In the genomic region with DNA sequence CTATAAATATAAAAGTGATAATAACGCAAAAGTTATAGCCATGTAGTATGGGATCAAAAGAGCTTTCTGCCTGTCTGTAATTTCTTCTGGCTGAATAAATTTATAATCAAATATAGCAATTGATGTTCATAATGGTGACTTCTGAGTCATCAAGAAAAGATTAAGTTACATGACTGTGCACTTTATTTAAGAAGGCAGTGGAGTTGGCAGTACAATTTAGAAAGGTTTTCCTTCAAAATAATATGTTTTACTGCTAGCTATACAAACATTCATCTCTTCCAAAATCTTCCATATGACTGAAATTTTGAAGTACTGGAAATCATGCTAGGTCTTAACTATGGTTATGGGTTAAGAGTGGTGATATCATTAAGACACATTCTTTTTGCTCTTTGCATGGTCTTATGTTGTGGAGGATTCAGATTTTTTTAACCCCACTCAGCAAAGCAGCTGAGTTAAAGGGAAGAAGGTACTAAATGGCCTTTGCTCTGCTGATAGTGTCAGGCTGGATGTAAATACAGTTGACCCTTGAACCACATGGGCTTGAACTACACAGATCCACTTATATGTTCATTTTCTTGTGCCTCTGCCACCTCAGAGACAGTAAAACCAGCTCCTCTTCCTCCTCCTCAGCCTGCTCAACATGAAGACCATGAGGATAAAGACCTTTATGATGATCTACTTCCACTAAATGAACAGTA, we compare ENCODE assay signal across 26 cellular contexts.
DNase-seq lines count a peak whose midpoint lies in the region; ATAC-seq, FAIRE-seq and TF ChIP-seq lines count a peak whose summit lies in the region.
"Had no signal": no experiment of that assay in that cellular context is flagged by ENCODE, and none has a peak within 500 bp of the region (broad histone marks: within the 10 kb centered on the region; RNA-seq: fewer than 3 reads in every experiment).

No MANE protein-coding gene starts in this region.

- no peak overlapping the region for H3K4me3 ChIP-seq in skeletal muscle satellite cell (ENCODE audit: low read length)
- H3K4me3 ChIP-seq: gastroesophageal sphincter, GM23338, testis had no signal

- peak overlapping the region; percentile 31 for H3K4me2 ChIP-seq in skeletal muscle satellite cell (ENCODE audit: low read length)
- H3K4me2 ChIP-seq: GM23338 had no signal

- H3K36me3 ChIP-seq in skeletal muscle satellite cell (ENCODE audit: insufficient read depth, low read length): no peaks in the 10 kb centered on the region
- H3K36me3 ChIP-seq: gastroesophageal sphincter had no signal

- H3K27me3 ChIP-seq in skeletal muscle satellite cell (ENCODE audit: control insufficient read depth, insufficient read depth, low read length): no peaks in the 10 kb centered on the region
- H3K27me3 ChIP-seq: gastroesophageal sphincter, testis had no signal

- FAIRE-seq in H54 (lab: Jason Lieb, UNC): peak; percentile 83
- FAIRE-seq: GM12892, RCC 7860 had no signal

- H3K9ac ChIP-seq in skeletal muscle satellite cell (ENCODE audit: low read depth, low read length): peak overlapping the region; percentile 43

- H3K4me1 ChIP-seq in skeletal muscle satellite cell (ENCODE audit: control insufficient read depth, insufficient read depth, low read length): peaks cover 14% of the 10 kb centered on the region
- H3K4me1 ChIP-seq: gastroesophageal sphincter, testis had no signal

- ATAC-seq in SK-N-SH treated with all-trans-retinoic acid at 6 μM for 48 hours: peak; percentile 80
- ATAC-seq: activated CD8-positive, alpha-beta T cell treated with anti-CD3 and anti-CD28 coated beads for 36 hours; gastroesophageal sphincter; GM23338; left cardiac atrium; sciatic nerve; stimulated activated effector memory CD8-positive, alpha-beta T cell treated with anti-CD3 and anti-CD28 coated beads, Interleukin-12 subunit alpha, Interleukin-12 subunit beta, amount 100 ng/mL, for 72 hours; WTC11 had no signal

- H3K9me3 ChIP-seq in skeletal muscle satellite cell (replicated peaks; ENCODE audit: low read length): no peaks in the 10 kb centered on the region
- H3K9me3 ChIP-seq: gastroesophageal sphincter, testis had no signal

- no peak for TF ChIP-seq POLR2A in H54 (IDR thresholded peaks at IDR 0.05; ENCODE audit: low read depth, low read length)

- DNase-seq in H54 (ENCODE audit: insufficient read length, low spot score) (no peak), fibroblast of gingiva (ENCODE audit: low read depth) (peak; percentile 63), activated T-cell treated with anti-CD3 and anti-CD28 coated beads for 4 hours (no peak), HuH-7.5 (ENCODE audit: low spot score) (no peak)
- no peak for DNase-seq in activated CD4-positive, alpha-beta T cell treated with anti-CD3 and anti-CD28 coated beads, Interleukin-2, amount 50 U/mL, for 4 hours
- DNase-seq: activated CD8-positive, alpha-beta T cell treated with anti-CD3 and anti-CD28 coated beads for 36 hours; activated naive CD4-positive, alpha-beta T cell treated with anti-CD3 and anti-CD28 coated beads, Interleukin-2, amount 10 ng/mL, durations not matched to agents 7 days and 5 days; activated T-cell treated with anti-CD3 and anti-CD28 coated beads, Interleukin-2, amount 50 U/mL, for 24 hours; CD4-positive, alpha-beta memory T cell; cortex of kidney; left cardiac atrium; NCI-H1092; NCI-H2029; NCI-H446 treated with DMSO at 0.1 percent for 48 hours; nephron progenitor cell; T-helper 2 cell; testis had no signal

TF ChIP-seq in SK-N-SH treated with all-trans-retinoic acid at 6 μM for 48 hours, 23 proteins besides CTCF, POLR2A, EP300 and RAD21:
- TF ChIP-seq ZC3H10 (CRISPR knock-in tag; IDR thresholded peaks at IDR 0.05) (no peak), ISL1 (CRISPR knock-in tag; IDR thresholded peaks at IDR 0.05) (peak; percentile 88), TCF4 (CRISPR knock-in tag; IDR thresholded peaks at IDR 0.05; ENCODE audit: borderline replicate concordance) (no peak), PATZ1 (CRISPR knock-in tag; IDR thresholded peaks at IDR 0.05; ENCODE audit: borderline replicate concordance) (0 out of 2 replicates have a peak, but pooled peaks have one; percentile 54), PPARA (CRISPR knock-in tag; IDR thresholded peaks at IDR 0.05; ENCODE audit: borderline replicate concordance) (no peak), POU6F1 (CRISPR knock-in tag; IDR thresholded peaks at IDR 0.05; ENCODE audit: borderline replicate concordance, low read depth) (0 out of 2 replicates have a peak, but pooled peaks have one; percentile 17), RARB (CRISPR knock-in tag; IDR thresholded peaks at IDR 0.05) (no peak), ZFP30 (CRISPR knock-in tag; IDR thresholded peaks at IDR 0.05) (no peak), TOX (CRISPR knock-in tag; IDR thresholded peaks at IDR 0.05; ENCODE audit: borderline replicate concordance) (no peak; the same call in 1 of the 2 replicates)
